ENCODE assay signal across 8 cellular contexts in genomic region chr12:121798807-121799174, GRCh38. TPM values are rescaled to one million over a fixed set of nuclear protein-coding genes. Genes with fewer than 3 reads are reported as not detected.
A peak's percentile ranks its signal among the peaks of the same experiment; 100 is the strongest.
DNase-seq lines count a peak whose midpoint lies in the region; ATAC-seq, FAIRE-seq and TF ChIP-seq lines count a peak whose summit lies in the region.

No MANE protein-coding gene starts in this region.

- peaks cover 0 to 49% (median 0%) of the 10 kb centered on the region in 3 experiments for H3K36me3 ChIP-seq in naive thymus-derived CD4-positive, alpha-beta T cell (ENCODE audit: control insufficient read depth in 2 of 3, insufficient read depth in 3 of 3, low read length in 3 of 3)

- TF ChIP-seq CTCF in A549 (IDR thresholded peaks at IDR 0.05) (no peak), choroid plexus epithelial cell (conservative IDR thresholded peaks at IDR 0.05; ENCODE audit: low read depth, low read length) (no peak)

- H3K27me3 ChIP-seq in naive thymus-derived CD4-positive, alpha-beta T cell (ENCODE audit: control insufficient read depth in 2 of 2, insufficient read depth in 2 of 2, low read length in 2 of 2) = no peaks in the 10 kb centered on the region

- H3K36me3 Mint-ChIP-seq in naive thymus-derived CD4-positive, alpha-beta T cell = peaks cover 11 to 23% (median 17%) of the 10 kb centered on the region in 5 donors

- H3K4me3 ChIP-seq in A549 (peak overlapping the region; percentile 60), choroid plexus epithelial cell (ENCODE audit: low read depth, low read length) (peak overlapping the region; percentile 63)
- peak overlapping the region; percentile 57 for H3K4me3 ChIP-seq in Jurkat, Clone E6-1 (ENCODE audit: low read length)
- peak overlapping the region; percentile 52 for H3K4me3 ChIP-seq in naive thymus-derived CD4-positive, alpha-beta T cell (ENCODE audit: low read length)

- H3K27me3 Mint-ChIP-seq in naive thymus-derived CD4-positive, alpha-beta T cell = no peaks in the 10 kb centered on the region

- H3K4me1 ChIP-seq in A549 = peaks cover 67% of the 10 kb centered on the region
- H3K4me1 ChIP-seq in naive thymus-derived CD4-positive, alpha-beta T cell (ENCODE audit: control insufficient read depth in 2 of 2, insufficient read depth in 2 of 2, low read length in 2 of 2) = peaks cover 27 to 33% of the 10 kb centered on the region in 2 donors

- DNase-seq in A549 (ENCODE audit: low read depth in 1 of 2, low spot score in 1 of 2) = no peak
- no peak for DNase-seq in Jurkat, Clone E6-1 (ENCODE audit: low read depth, low spot score)
- DNase-seq in choroid plexus epithelial cell (ENCODE audit: low read depth) = no peak
- no peak for DNase-seq in naive thymus-derived CD4-positive, alpha-beta T cell
- no peak for DNase-seq in NCI-H510A (lab: John Stamatoyannopoulos, UW)
- no peak for DNase-seq in germinal center (ENCODE audit: low spot score)
- no peak for DNase-seq in iPS-NIHi7 (ENCODE audit: extremely low spot score)

- peak overlapping the region; percentile 83 to 92 (median 88) for H3K4me3 Mint-ChIP-seq in naive thymus-derived CD4-positive, alpha-beta T cell

- POLR2A ChIA-PET in A549 (lab: Yijun Ruan, JAX) = interaction anchor here (1.6 to 3.0 kb wide), 2 partner anchors 12 to 90 kb away, joined by 4 to 10 read pairs; partner anchors contain the start of gene PSMD9
- POLR2A ChIA-PET in naive thymus-derived CD4-positive, alpha-beta T cell (lab: Charles Lee) = interaction anchor here (2.6 to 33.4 kb wide), 6 partner anchors 1 to 90 kb away, joined by 14 to 1941 read pairs (median 44); partner anchors contain the start of genes PSMD9, RHOF, SETD1B and TMEM120B

- no peak for TF ChIP-seq POLR2A in A549 (IDR thresholded peaks at IDR 0.05; ENCODE audit: low read length)

- no peaks in the 10 kb centered on the region for H3K9me3 ChIP-seq in A549
- no peaks in the 10 kb centered on the region for H3K9me3 ChIP-seq in naive thymus-derived CD4-positive, alpha-beta T cell (ENCODE audit: control insufficient read depth in 2 of 3, low read length in 3 of 3)

- TF ChIP-seq EP300 in A549 (IDR thresholded peaks at IDR 0.05) = no peak

- peak overlapping the region; percentile 100 for H3K27ac ChIP-seq in A549
- H3K27ac ChIP-seq in naive thymus-derived CD4-positive, alpha-beta T cell (ENCODE audit: low read depth, low read length) = peak overlapping the region; percentile 96

- intact Hi-C loops in naive thymus-derived CD4-positive, alpha-beta T cell (cut with micrococcal nuclease) = no loop called here

- peaks cover 30 to 49% (median 38%) of the 10 kb centered on the region in 7 donors for H3K4me1 Mint-ChIP-seq in naive thymus-derived CD4-positive, alpha-beta T cell

- TF ChIP-seq RAD21 in A549 (conservative IDR thresholded peaks at IDR 0.05 in 1 of 2, IDR thresholded peaks at IDR 0.05 in 1 of 2) = no peak

- peak overlapping the region; percentile 83 to 98 (median 89) for H3K27ac Mint-ChIP-seq in naive thymus-derived CD4-positive, alpha-beta T cell

- peaks cover 0 to 14% (median 0%) of the 10 kb centered on the region in 11 donors for H3K9me3 Mint-ChIP-seq in naive thymus-derived CD4-positive, alpha-beta T cell

- CTCF ChIA-PET in A549 (lab: Yijun Ruan, JAX) = interaction anchor here (8.8 to 72.2 kb wide), 4 partner anchors 12 to 104 kb away, joined by 195 to 2657 read pairs (median 1490); partner anchors contain the start of genes PSMD9, RHOF and SETD1B
- CTCF ChIA-PET in naive thymus-derived CD4-positive, alpha-beta T cell (lab: Charles Lee) = interaction anchor here (0.6 to 14.9 kb wide), 6 partner anchors 9 to 765 kb away, joined by 3 to 609 read pairs (median 4); partner anchors contain the start of gene SETD1B

- WGBS in A549 (ENCODE audit: missing lambda C conversion rate) = 80% methylated on average over 10 of the region's 10 CpGs

- ATAC-seq in A549 (no peak), GM21786 (IDR thresholded peaks at IDR 0.05; ENCODE audit: unreplicated experiment) (no peak)
- ATAC-seq in naive thymus-derived CD4-positive, alpha-beta T cell = no peak

- H3K4me2 ChIP-seq in A549 = peak overlapping the region; percentile 78

- FAIRE-seq in A549 (lab: Jason Lieb, UNC) = no peak

TF ChIP-seq in A549, 52 proteins besides CTCF, POLR2A, EP300 and RAD21:
- TF ChIP-seq HOXB5 (CRISPR knock-in tag; IDR thresholded peaks at IDR 0.05) (no peak), ESRRA (IDR thresholded peaks at IDR 0.05; ENCODE audit: borderline replicate concordance, low read length) (no peak), NPAS2 (CRISPR knock-in tag; IDR thresholded peaks at IDR 0.05; ENCODE audit: borderline replicate concordance) (no peak), CBX2 (IDR thresholded peaks at IDR 0.05; ENCODE audit: borderline replicate concordance, low read depth) (no peak), JUNB (IDR thresholded peaks at IDR 0.05) (no peak)

RNA-seq across cellular contexts. Expression of gene SETD1B, which starts 5.0 kb away (rescaled TPM):
- polyA plus RNA-seq in A549 (2011; rRNA removed) (1.1 and 2.1 TPM in 2 replicates), A549 (2017; fragmentation: RNase III; extraction: RNeasy Plus Mini Kit Qiagen cat#74134 plus additional on column Dnase treatment) (7.4 to 8.6 TPM (median 8.0 TPM) in 3 replicates)
- polyA plus RNA-seq in A549 (2012; cell fraction: cytosol; rRNA removed) = 2.2 and 3.1 TPM in 2 replicates
- polyA plus RNA-seq in A549 (2012; cell fraction: nucleus; rRNA removed) = 6.5 and 9.1 TPM in 2 replicates
- polyA minus RNA-seq in A549 (2011; rRNA and poly(A)+ RNA removed) = 2.6 and 4.2 TPM in 2 replicates
- 13.0 TPM for polyA plus RNA-seq in Jurkat, Clone E6-1 (2012; ENCODE audit: insufficient read depth, insufficient read length)
- total RNA-seq in naive thymus-derived CD4-positive, alpha-beta T cell = 100 to 1,000 TPM in 1 of 5 experiments, 10 to 100 TPM in 4; 35.1 to 124 (median 79.2) TPM
- 1 to 10 TPM; 2.1 to 4.3 TPM for polyA plus RNA-seq in naive thymus-derived CD4-positive, alpha-beta T cell

RNA-seq across cellular contexts. Expression of gene RHOF, which starts 5.3 kb away (rescaled TPM):
- polyA plus RNA-seq in A549 (2011; rRNA removed) (47.1 and 48.0 TPM in 2 replicates), A549 (2017; fragmentation: RNase III; extraction: RNeasy Plus Mini Kit Qiagen cat#74134 plus additional on column Dnase treatment) (48.6 to 52.3 TPM (median 51.8 TPM) in 3 replicates)
- 84.7 and 94.6 TPM in 2 replicates for polyA plus RNA-seq in A549 (2012; cell fraction: cytosol; rRNA removed)
- polyA plus RNA-seq in A549 (2012; cell fraction: nucleus; rRNA removed) = 108 and 113 TPM in 2 replicates
- polyA minus RNA-seq in A549 (2011; rRNA and poly(A)+ RNA removed) = 88.9 and 139 TPM in 2 replicates
- polyA plus RNA-seq in Jurkat, Clone E6-1 (2012; ENCODE audit: insufficient read depth, insufficient read length) = 30.9 TPM
- 100 to 1,000 TPM; 121 to 164 (median 134) TPM for total RNA-seq in naive thymus-derived CD4-positive, alpha-beta T cell
- polyA plus RNA-seq in naive thymus-derived CD4-positive, alpha-beta T cell = 100 to 1,000 TPM in 1 of 2 donors, 10 to 100 TPM in 1; 69.2 to 115 TPM

RNA-seq across cellular contexts. Expression of gene HPD, which starts 59.9 kb away (rescaled TPM):
- polyA plus RNA-seq in A549 (2011; rRNA removed) (1.3 and 1.7 TPM in 2 replicates), A549 (2017; fragmentation: RNase III; extraction: RNeasy Plus Mini Kit Qiagen cat#74134 plus additional on column Dnase treatment) (1.8 to 2.6 TPM (median 2.0 TPM) in 3 replicates)
- 1.7 and 2.0 TPM in 2 replicates for polyA plus RNA-seq in A549 (2012; cell fraction: cytosol; rRNA removed)
- polyA plus RNA-seq in A549 (2012; cell fraction: nucleus; rRNA removed) = 0.98 and 1.4 TPM in 2 replicates
- polyA minus RNA-seq in A549 (2011; rRNA and poly(A)+ RNA removed) = 1.6 and 2.8 TPM in 2 replicates
- polyA plus RNA-seq in Jurkat, Clone E6-1 (2012; ENCODE audit: insufficient read depth, insufficient read length) = not detected
- total RNA-seq in naive thymus-derived CD4-positive, alpha-beta T cell = not detected
- not detected for polyA plus RNA-seq in naive thymus-derived CD4-positive, alpha-beta T cell
